30 cellular contexts compared by ENCODE assay signal in the genomic region with DNA sequence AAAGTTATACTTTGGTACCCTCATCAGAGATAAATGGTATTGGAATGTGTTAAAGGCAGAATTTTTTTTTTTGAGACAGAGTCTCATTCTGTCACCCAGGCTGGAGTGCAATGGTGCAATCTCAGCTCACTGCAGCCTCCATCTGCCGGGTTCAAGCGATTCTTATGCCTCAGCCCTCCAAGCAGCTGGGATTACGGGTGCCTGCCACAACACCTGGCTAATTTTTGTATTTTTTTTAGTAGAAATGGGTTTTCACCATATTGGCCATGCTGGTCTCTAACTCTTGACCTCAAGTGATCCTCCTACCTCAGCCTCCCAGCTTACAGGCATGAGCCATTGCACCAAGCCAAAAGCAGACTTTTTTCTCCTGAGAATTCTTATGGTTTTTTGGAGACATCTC.
"Had no signal": no experiment of that assay in that cellular context is flagged by ENCODE, and none has a peak within 500 bp of the region (broad histone marks: within the 10 kb centered on the region; RNA-seq: fewer than 3 reads in every experiment).

No MANE protein-coding gene starts in this region.

- H2AFZ ChIP-seq: neural progenitor cell, parathyroid adenoma had no signal

- H3K4me2 ChIP-seq: neural progenitor cell, smooth muscle cell had no signal

- H3K79me2 ChIP-seq: parathyroid adenoma had no signal

- H3K4me3 Mint-ChIP-seq: naive B cell; naive thymus-derived CD4-positive, alpha-beta T cell; naive thymus-derived CD8-positive, alpha-beta T cell; natural killer cell; natural killer cell treated with Interleukin-12 subunit alpha and Interleukin-12 subunit beta and Interleukin-15 and Interleukin-18, amount 100 ng/mL, for 72 hours; nephron progenitor cell; neural crest cell; neural progenitor cell had no signal

- H3K4me1 ChIP-seq: neural progenitor cell, pancreas, parathyroid adenoma, prostate gland, psoas muscle, right atrium auricular region, sigmoid colon, spleen had no signal

- H3K27ac Mint-ChIP-seq: naive B cell; natural killer cell; natural killer cell treated with Interleukin-12 subunit alpha and Interleukin-12 subunit beta and Interleukin-15 and Interleukin-18, amount 100 ng/mL, for 72 hours; neural progenitor cell had no signal

- H3K4me1 Mint-ChIP-seq: naive B cell; naive thymus-derived CD8-positive, alpha-beta T cell; natural killer cell had no signal

- H3K9ac ChIP-seq: neural progenitor cell, parathyroid adenoma had no signal

- H3K9me3 ChIP-seq: neutrophil, ovary, pancreas, prostate gland, psoas muscle, right atrium auricular region had no signal

- H3K36me3 ChIP-seq: neural progenitor cell, neutrophil, ovary, pancreas, prostate gland, right atrium auricular region, sigmoid colon, spleen had no signal

- H3K27me3 ChIP-seq: neural progenitor cell, neutrophil, ovary, pancreas, right atrium auricular region, sigmoid colon, spleen had no signal

- H3K9me3 Mint-ChIP-seq: natural killer cell; natural killer cell treated with Interleukin-12 subunit alpha and Interleukin-12 subunit beta and Interleukin-15 and Interleukin-18, amount 100 ng/mL, for 72 hours; nephron had no signal

- H3K4me3 ChIP-seq: neural progenitor cell, ovary, pancreas, prostate gland, psoas muscle, right atrium auricular region, sigmoid colon, skin epidermis, smooth muscle cell, spleen had no signal

- ATAC-seq: naive thymus-derived CD4-positive, alpha-beta T cell; naive thymus-derived CD8-positive, alpha-beta T cell; natural killer cell; natural killer cell treated with Interleukin-12 subunit alpha and Interleukin-12 subunit beta and Interleukin-15 and Interleukin-18, amount 100 ng/mL, for 72 hours; pancreas had no signal

- DNase-seq: naive B cell; naive thymus-derived CD4-positive, alpha-beta T cell; naive thymus-derived CD8-positive, alpha-beta T cell; natural killer cell; nucleus accumbens; occipital lobe; ovary; pancreas; posterior cingulate gyrus; psoas muscle; retina; right cardiac atrium; sigmoid colon; small intestine; spleen; stimulated activated CD4-positive, alpha-beta T cell treated with anti-CD3 and anti-CD28 coated beads, Interleukin-12 subunit alpha, Interleukin-12 subunit beta, amount 100 ng/mL, for 4 hours; stimulated activated CD4-positive, alpha-beta T cell treated with anti-CD3 and anti-CD28 coated beads, Interleukin-15, amount 100 ng/mL, for 24 hours; stimulated activated CD4-positive, alpha-beta T cell treated with anti-CD3 and anti-CD28 coated beads, Interleukin-1b, Interleukin-23, amount 100 ng/mL, for 48 hours had no signal

- H3K36me3 Mint-ChIP-seq: natural killer cell; natural killer cell treated with Interleukin-12 subunit alpha and Interleukin-12 subunit beta and Interleukin-15 and Interleukin-18, amount 100 ng/mL, for 72 hours; neural progenitor cell had no signal

- H3K27ac ChIP-seq: neural progenitor cell, neutrophil, ovary, pancreas, parathyroid adenoma, prostate gland, psoas muscle, right atrium auricular region, sigmoid colon, skin epidermis, spleen had no signal

- FAIRE-seq: pancreas, small intestine had no signal

- H3K27me3 Mint-ChIP-seq: natural killer cell treated with Interleukin-12 subunit alpha and Interleukin-12 subunit beta and Interleukin-15 and Interleukin-18, amount 100 ng/mL, for 72 hours; progenitor cell of endocrine pancreas had no signal
